Comparison of ENCODE assay signal across 8 cellular contexts in the genomic region with DNA sequence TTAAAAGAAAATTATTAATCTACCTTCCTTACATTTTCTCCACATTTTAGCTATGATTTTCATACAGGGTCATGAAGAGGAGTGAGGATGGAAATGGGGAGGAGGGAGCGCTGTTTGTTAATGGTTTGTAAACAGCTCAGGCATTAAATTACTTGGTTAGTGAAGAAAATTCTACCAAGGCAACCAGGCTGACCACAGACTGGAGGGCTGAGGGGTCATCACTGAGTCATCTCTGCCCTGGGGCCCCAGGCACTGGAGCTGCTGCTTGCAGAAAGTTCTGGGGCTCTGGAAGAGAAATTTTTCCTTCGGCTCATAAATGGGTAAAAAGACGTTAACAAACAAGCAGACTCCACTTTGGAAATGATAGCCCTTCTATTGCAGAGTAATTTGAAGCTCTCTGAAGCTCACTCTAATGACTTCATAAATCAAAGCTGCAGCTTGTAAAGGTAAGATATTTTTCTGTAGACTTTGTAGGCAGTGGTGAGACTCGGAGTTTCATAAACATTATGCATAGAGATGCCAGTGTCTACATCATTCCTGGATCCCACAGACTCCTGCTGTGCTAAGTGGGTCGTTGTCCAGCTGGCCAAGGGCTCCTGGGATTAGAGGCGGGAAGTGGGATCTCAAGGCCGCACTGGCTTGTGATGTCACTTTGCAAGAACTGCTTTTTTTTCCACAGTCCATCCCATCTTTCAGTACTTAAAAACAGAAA.
DNase-seq lines count a peak whose midpoint lies in the region; ATAC-seq, FAIRE-seq and TF ChIP-seq lines count a peak whose summit lies in the region.

No MANE protein-coding gene starts in this region.

- TF ChIP-seq POLR2A in NB4 (IDR thresholded peaks at IDR 0.05; ENCODE audit: extremely low read depth, insufficient read length) = no peak

- H3K27ac Mint-ChIP-seq in endothelial cell (ENCODE audit: unreplicated experiment) = no peak overlapping the region

- TF ChIP-seq CTCF in NB4 (IDR thresholded peaks at IDR 0.05; ENCODE audit: low read depth, low read length) (no peak), bronchial epithelial cell (IDR thresholded peaks at IDR 0.05; ENCODE audit: insufficient read depth, low read length, severe bottlenecking) (no peak), endothelial cell (IDR thresholded peaks at IDR 0.05; ENCODE audit: unreplicated experiment) (no peak)

- H3K36me3 ChIP-seq in bronchial epithelial cell (ENCODE audit: control insufficient read depth, insufficient read depth, low read length) = no peaks in the 10 kb centered on the region

- DNase-seq in COLO829 (ENCODE audit: low spot score) = peak; percentile 54
- peak; percentile 24 for DNase-seq in NB4 (ENCODE audit: low read depth)
- DNase-seq in bronchial epithelial cell (ENCODE audit: low read depth) = peak; percentile 48
- peak; percentile 86 for DNase-seq in myocyte (ENCODE audit: low read depth)
- DNase-seq in NCI-H2029 treated with DMSO at 0.1 percent for 48 hours (lab: John Stamatoyannopoulos, UW) = no peak
- no peak for DNase-seq in endothelial cell (ENCODE audit: low spot score)
- no peak for DNase-seq in NK-92 treated with Interleukin-12 subunit alpha and Interleukin-12 subunit beta, amount 100 ng/mL, for 24 hours (lab: John Stamatoyannopoulos, UW)

- no peaks in the 10 kb centered on the region for H3K27me3 Mint-ChIP-seq in endothelial cell (ENCODE audit: unreplicated experiment)

- peaks cover 9% of the 10 kb centered on the region for H3K36me3 Mint-ChIP-seq in endothelial cell (ENCODE audit: low read depth, unreplicated experiment)

- H3K9me3 Mint-ChIP-seq in endothelial cell (ENCODE audit: unreplicated experiment) = no peaks in the 10 kb centered on the region

- no peak for FAIRE-seq in bronchial epithelial cell (lab: Jason Lieb, UNC)

- ATAC-seq in HG03521 (IDR thresholded peaks at IDR 0.05; ENCODE audit: unreplicated experiment) = no peak

- peaks cover 17% of the 10 kb centered on the region for H3K4me1 Mint-ChIP-seq in endothelial cell (ENCODE audit: unreplicated experiment)

- H3K27me3 ChIP-seq in bronchial epithelial cell (ENCODE audit: control insufficient read depth, insufficient read depth, low read length) = no peaks in the 10 kb centered on the region

- H3K4me3 Mint-ChIP-seq in endothelial cell (ENCODE audit: unreplicated experiment) = no peak overlapping the region

- no peak overlapping the region for H3K4me3 ChIP-seq in NB4 (ENCODE audit: low read depth, low read length)
- no peak overlapping the region for H3K4me3 ChIP-seq in bronchial epithelial cell (ENCODE audit: low read depth, low read length)

Comparison
In these comparisons a context has a peak if more than half of its experiments do, and no peak if none do; other contexts are left out.
1. DNase-seq: peak in COLO829 (single experiment), NB4 (single experiment), bronchial epithelial cell (single experiment) and myocyte (single experiment); none in NCI-H2029 treated with DMSO at 0.1 percent for 48 hours (single experiment), endothelial cell (single experiment) and NK-92 treated with Interleukin-12 subunit alpha and Interleukin-12 subunit beta, amount 100 ng/mL, for 24 hours (single experiment).